ENCODE assay signal across 12 cellular contexts in genomic region chr13:23377603-23378002, GRCh38. TPM values are rescaled to one million over a fixed set of nuclear protein-coding genes. Genes with fewer than 3 reads are reported as not detected.
DNase-seq lines count a peak whose midpoint lies in the region; ATAC-seq and TF ChIP-seq lines count a peak whose summit lies in the region.
"Had no signal": no experiment of that assay in that cellular context is flagged by ENCODE, and none has a peak within 500 bp of the region (broad histone marks: within the 10 kb centered on the region; RNA-seq: fewer than 3 reads in every experiment).

No MANE protein-coding gene starts in this region.

- H3K27me3 ChIP-seq in fibroblast of lung (ENCODE audit: control insufficient read depth, insufficient read depth, low read length): no peaks in the 10 kb centered on the region

- H3K36me3 Mint-ChIP-seq in T-helper 17 cell (ENCODE audit: low read depth): peaks cover 3% of the 10 kb centered on the region
- H3K36me3 Mint-ChIP-seq: memory B cell had no signal

- H3K4me2 ChIP-seq in fibroblast of lung (ENCODE audit: extremely low read depth, insufficient read depth, low read length): peak overlapping the region; percentile 39

- peaks cover 16% of the 10 kb centered on the region for H3K4me1 ChIP-seq in fibroblast of lung (ENCODE audit: control insufficient read depth, extremely low read depth, insufficient read depth, low read length)

- no peak for ATAC-seq in T-helper 17 cell
- ATAC-seq in HG02885 (IDR thresholded peaks at IDR 0.05; ENCODE audit: poor library complexity, unreplicated experiment): no peak
- no peak for ATAC-seq in HG02970 (IDR thresholded peaks at IDR 0.05; ENCODE audit: low FRiP score, unreplicated experiment)

- H3K27ac ChIP-seq in fibroblast of lung (ENCODE audit: insufficient read depth, low read length) (peak overlapping the region; percentile 89), skin epidermis (peak overlapping the region in 14 of 21 experiments; percentile 7 to 76 (median 34))
- H3K27ac ChIP-seq: 22Rv1 had no signal

- peak; percentile 7 to 37 for DNase-seq in NCI-H524 (lab: John Stamatoyannopoulos, UW)
- DNase-seq in NCI-H524 treated with DMSO at 0.1 percent for 48 hours (lab: John Stamatoyannopoulos, UW): no peak
- DNase-seq in T-helper 17 cell: no peak
- no peak for DNase-seq in fibroblast of lung (ENCODE audit: low read depth in 2 of 2)
- no peak for DNase-seq in AG08395 (ENCODE audit: low spot score)
- DNase-seq: NCI-H1417 had no signal

- no peaks in the 10 kb centered on the region for H4K20me1 ChIP-seq in fibroblast of lung (ENCODE audit: control insufficient read depth, extremely low read depth, insufficient read depth, low read length)

- H3K9me3 ChIP-seq in T-helper 17 cell (ENCODE audit: control insufficient read depth, low read length, poor library complexity, severe bottlenecking) (no peaks in the 10 kb centered on the region), fibroblast of lung (ENCODE audit: control insufficient read depth, insufficient read depth, low read depth, low read length) (no peaks in the 10 kb centered on the region)
- H3K9me3 ChIP-seq: HAP-1 had no signal

- H2AFZ ChIP-seq in fibroblast of lung (ENCODE audit: low read length): no peak overlapping the region

- H3K27me3 Mint-ChIP-seq in T-helper 17 cell: no peaks in the 10 kb centered on the region
- H3K27me3 Mint-ChIP-seq: memory B cell had no signal

- no peak overlapping the region for H3K4me3 Mint-ChIP-seq in T-helper 17 cell

- H3K79me2 ChIP-seq in fibroblast of lung (ENCODE audit: control insufficient read depth, insufficient read depth, low read length): peaks cover 23% of the 10 kb centered on the region

- H3K4me3 ChIP-seq in fibroblast of lung (replicated peaks in 1 of 4; ENCODE audit: control extremely low read depth in 1 of 4, insufficient read depth in 1 of 4, low read depth in 3 of 4, low read length in 4 of 4): no peak overlapping the region
- H3K4me3 ChIP-seq in skin epidermis: no peak overlapping the region
- H3K4me3 ChIP-seq: HAP-1 had no signal

- H3K27ac Mint-ChIP-seq in T-helper 17 cell: peak overlapping the region; percentile 80

- peak overlapping the region; percentile 28 for H3K9ac ChIP-seq in fibroblast of lung (ENCODE audit: insufficient read depth, low read length)

- peaks cover 3% of the 10 kb centered on the region for H3K36me3 ChIP-seq in fibroblast of lung (ENCODE audit: control insufficient read depth, insufficient read depth, low read length)

- H3K4me1 Mint-ChIP-seq in T-helper 17 cell: peaks cover 39% of the 10 kb centered on the region

- no peak for TF ChIP-seq CTCF in fibroblast of lung (conservative IDR thresholded peaks at IDR 0.05 in 1 of 2, IDR thresholded peaks at IDR 0.05 in 1 of 2; ENCODE audit: low read depth in 1 of 2, low read length in 2 of 2)

RNA-seq across cellular contexts. Expression of gene SACS, which starts 55.9 kb away (rescaled TPM):
- total RNA-seq in T-helper 17 cell (10 to 100 TPM; 15.5 to 19.1 TPM), fibroblast of lung (61.9 and 94.5 TPM in 2 replicates)
- polyA plus RNA-seq in fibroblast of lung: 41.9 and 43.1 TPM in 2 replicates
- polyA plus RNA-seq in fibroblast of lung (2012): 28.6 and 35.0 TPM in 2 replicates
- 208 and 246 TPM in 2 replicates for polyA minus RNA-seq in fibroblast of lung (ENCODE audit: low replicate concordance)

Comparison
In these comparisons a context has a peak if more than half of its experiments do, and no peak if none do; other contexts are left out.
1. DNase-seq: peak in NCI-H524 (2 of 2); none in NCI-H524 treated with DMSO at 0.1 percent for 48 hours (single experiment), T-helper 17 cell (0 of 3), fibroblast of lung (0 of 2) and AG08395 (single experiment).